Comparison of ENCODE assay signal across 19 cellular contexts in the genomic region with DNA sequence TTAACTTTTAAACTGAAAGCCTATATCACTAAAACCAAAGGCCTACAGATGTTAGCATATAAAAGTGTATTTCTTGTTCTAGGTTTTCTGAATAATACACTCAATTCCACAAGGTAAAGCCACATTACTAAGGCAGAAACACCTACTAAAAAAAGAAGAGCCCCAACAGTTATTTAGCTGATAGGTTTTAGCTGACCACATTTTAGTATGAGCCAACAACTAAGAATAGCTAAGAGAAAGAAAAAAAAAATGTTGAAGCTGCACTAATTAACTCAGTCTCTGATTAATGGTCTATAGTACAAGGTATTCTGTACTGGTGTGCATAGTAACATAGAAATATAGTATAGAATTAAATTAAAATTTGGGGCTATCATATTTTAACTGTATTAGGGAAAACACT. TPM values are rescaled to one million over a fixed set of nuclear protein-coding genes. Genes with fewer than 3 reads are reported as not detected.
DNase-seq lines count a peak whose midpoint lies in the region; ATAC-seq and TF ChIP-seq lines count a peak whose summit lies in the region.
"Had no signal": no experiment of that assay in that cellular context is flagged by ENCODE, and none has a peak within 500 bp of the region (broad histone marks: within the 10 kb centered on the region; RNA-seq: fewer than 3 reads in every experiment).

No MANE protein-coding gene starts in this region.

- ATAC-seq in HG03196 (IDR thresholded peaks at IDR 0.05; ENCODE audit: unreplicated experiment) (no peak), HG03095 (IDR thresholded peaks at IDR 0.05; ENCODE audit: unreplicated experiment) (no peak)
- ATAC-seq: GM23338, left colon had no signal

- H3K27ac Mint-ChIP-seq in mesothelial cell of epicardium: peak overlapping the region; percentile 39
- H3K27ac Mint-ChIP-seq: GM23338 had no signal

- no peak for TF ChIP-seq POLR2A in spleen (IDR thresholded peaks at IDR 0.05)

- no peak overlapping the region for H3K4me3 Mint-ChIP-seq in mesothelial cell of epicardium
- H3K4me3 Mint-ChIP-seq: GM23338 had no signal

- peaks cover 38% of the 10 kb centered on the region for H3K36me3 Mint-ChIP-seq in mesothelial cell of epicardium

- TF ChIP-seq CTCF in GM13977 (IDR thresholded peaks at IDR 0.05; ENCODE audit: extremely low read depth, insufficient read depth, missing control alignments): no peak
- TF ChIP-seq CTCF in GM20000 (IDR thresholded peaks at IDR 0.05; ENCODE audit: extremely low read depth, missing control alignments): no peak
- TF ChIP-seq CTCF in mesothelial cell of epicardium (IDR thresholded peaks at IDR 0.05; ENCODE audit: unreplicated experiment): no peak
- TF ChIP-seq CTCF in spleen (IDR thresholded peaks at IDR 0.05 in 8 of 11, conservative IDR thresholded peaks at IDR 0.05 in 3 of 11): no peak

- in situ Hi-C loops in GM13977 (cut with MboI; ENCODE audit: low pct_unique_long_range_greater_than_20kb, low sequenced_read_pairs, unreplicated experiment): no loop called here

- H3K27me3 ChIP-seq in spleen (replicated peaks in 1 of 7): no peaks in the 10 kb centered on the region
- H3K27me3 ChIP-seq: dorsolateral prefrontal cortex, SJSA1, testis had no signal

- intact Hi-C loops in spleen (cut with DNase I; ENCODE audit: low total_unique reads): no loop called here

- DNase-seq in GM13977 (ENCODE audit: low spot score) (peak; percentile 52), GM20000 (ENCODE audit: low spot score) (peak; percentile 45), NOMO-1 treated with DMSO at 0.1 percent for 48 hours (lab: John Stamatoyannopoulos, UW; ENCODE audit: unreplicated experiment) (peak; percentile 49), mesothelial cell of epicardium (ENCODE audit: low spot score in 2 of 2, unreplicated experiment in 2 of 2) (no peak), spleen (no peak)
- no peak for DNase-seq in activated naive CD4-positive, alpha-beta T cell treated with Interleukin-2 at 50 U/mL for 16 hours
- DNase-seq: activated CD8-positive, alpha-beta memory T cell treated with anti-CD3 and anti-CD28 coated beads for 24 hours; dorsolateral prefrontal cortex; erythroblast; left colon; NCI-H1105 treated with DMSO at 0.1 percent for 48 hours; NCI-H2107; small intestine; T-helper 9 cell; testis had no signal

- no peaks in the 10 kb centered on the region for H3K27me3 Mint-ChIP-seq in mesothelial cell of epicardium (ENCODE audit: low read depth)

- peaks cover 0 to 53% (median 24%) of the 10 kb centered on the region in 6 donors for H3K4me1 ChIP-seq in spleen
- H3K4me1 ChIP-seq: SJSA1 had no signal

- H3K4me3 ChIP-seq in spleen: no peak overlapping the region
- H3K4me3 ChIP-seq: GM23338, SJSA1, testis had no signal

- peaks cover 0 to 2% (median 1%) of the 10 kb centered on the region in 8 donors for H3K9me3 ChIP-seq in spleen
- H3K9me3 ChIP-seq: SJSA1, testis had no signal

- H3K36me3 ChIP-seq in spleen: peaks cover 0 to 47% (median 22%) of the 10 kb centered on the region in 6 donors

- no peak overlapping the region for H3K27ac ChIP-seq in spleen
- H3K27ac ChIP-seq: SJSA1 had no signal

- peaks cover 10% of the 10 kb centered on the region for H3K4me1 Mint-ChIP-seq in mesothelial cell of epicardium

- peaks cover 11% of the 10 kb centered on the region for H3K9me3 Mint-ChIP-seq in mesothelial cell of epicardium

RNA-seq across cellular contexts. Expression of a gene that starts 23.5 kb away (rescaled TPM):
- total RNA-seq in mesothelial cell of epicardium (68.2 to 71.5 TPM (median 70.7 TPM) in 3 replicates), spleen (10 to 100 TPM; 48.0 to 74.5 (median 53.3) TPM)
- 10 to 100 TPM; 25.1 to 29.8 (median 26.5) TPM for polyA plus RNA-seq in spleen

Comparison
In these comparisons a context has a peak if more than half of its experiments do, and no peak if none do; other contexts are left out.
1. DNase-seq: peak in GM13977 (single experiment), GM20000 (single experiment) and NOMO-1 treated with DMSO at 0.1 percent for 48 hours (single experiment); none in mesothelial cell of epicardium (0 of 2), spleen (single experiment) and activated naive CD4-positive, alpha-beta T cell treated with Interleukin-2 at 50 U/mL for 16 hours (single experiment).